In genomic region chr7:44985900-44986217, GRCh38 we compare ENCODE assay signal across 8 cellular contexts. TPM values are rescaled to one million over a fixed set of nuclear protein-coding genes. Genes with fewer than 3 reads are reported as not detected.
DNase-seq lines count a peak whose midpoint lies in the region; ATAC-seq and TF ChIP-seq lines count a peak whose summit lies in the region.

No MANE protein-coding gene starts in this region.

- H3F3A ChIP-seq in GM23338 (replicated peaks; ENCODE audit: low read depth), result peaks cover 52% of the 10 kb centered on the region

- H3K27me3 ChIP-seq in GM23338 (ENCODE audit: insufficient read depth) (no peaks in the 10 kb centered on the region), heart right ventricle (no peaks in the 10 kb centered on the region), skeletal muscle satellite cell (ENCODE audit: control insufficient read depth, insufficient read depth, low read length) (no peaks in the 10 kb centered on the region)

- H3K36me3 ChIP-seq in GM23338 (ENCODE audit: insufficient read depth) (peaks cover 38% of the 10 kb centered on the region), heart right ventricle (peaks cover 0 to 49% (median 12%) of the 10 kb centered on the region in 9 donors), skeletal muscle satellite cell (ENCODE audit: insufficient read depth, low read length) (peaks cover 40% of the 10 kb centered on the region)

- no peak overlapping the region for H2AFZ ChIP-seq in GM23338

- H3K9me2 ChIP-seq in GM23338 (ENCODE audit: insufficient read depth), result no peaks in the 10 kb centered on the region

- H3K9me3 Mint-ChIP-seq in GM23338, result no peaks in the 10 kb centered on the region
- H3K9me3 Mint-ChIP-seq in WTC11, result no peaks in the 10 kb centered on the region

- H3K27ac ChIP-seq in GM23338 (ENCODE audit: low read depth), result peak overlapping the region; percentile 95
- H3K27ac ChIP-seq in heart right ventricle, result peak overlapping the region; percentile 89 to 98 (median 96)

- intact Hi-C loops in heart right ventricle (cut with DNase I), result loop anchor here in 6 of 10 donors (2.0 to 10.0 kb wide), 3 partner anchors 101 to 403 kb away; partner anchors contain the start of genes TBRG4 (in 5 of the 6), PURB (in 1 of the 6) and TMED4 (in 1 of the 6)

- H3K27me3 Mint-ChIP-seq in GM23338 (ENCODE audit: insufficient read depth, low read depth, poor library complexity) (peaks cover 25% of the 10 kb centered on the region), WTC11 (ENCODE audit: low read depth) (no peaks in the 10 kb centered on the region; the same call in 1 of the 2 replicates)

- H3K4me1 Mint-ChIP-seq in GM23338 (peaks cover 30% of the 10 kb centered on the region), WTC11 (peaks cover 33% of the 10 kb centered on the region)

- no peak for DNase-seq in GM23338 (ENCODE audit: low spot score)
- DNase-seq in WTC11 (ENCODE audit: low spot score), result no peak
- no peak for DNase-seq in heart right ventricle
- no peak for DNase-seq in SIG-M5 treated with dmso at 0.1 percent for 504 hours (lab: John Stamatoyannopoulos, UW; ENCODE audit: unreplicated experiment)

- H4K20me1 ChIP-seq in GM23338 (replicated peaks; ENCODE audit: insufficient read depth), result peaks cover 21% of the 10 kb centered on the region

- peak overlapping the region; percentile 98 for H3K4me3 ChIP-seq in GM23338
- peak overlapping the region; percentile 6 to 71 (median 62) for H3K4me3 ChIP-seq in heart right ventricle
- H3K4me3 ChIP-seq in skeletal muscle satellite cell (ENCODE audit: low read length), result peak overlapping the region; percentile 89

- H3K4me1 ChIP-seq in GM23338 (ENCODE audit: insufficient read depth) (peaks cover 14% of the 10 kb centered on the region), heart right ventricle (peaks cover 0 to 61% (median 29%) of the 10 kb centered on the region in 9 donors), skeletal muscle satellite cell (ENCODE audit: control insufficient read depth, insufficient read depth, low read length) (peaks cover 35% of the 10 kb centered on the region)

- H3K79me2 ChIP-seq in GM23338 (replicated peaks; ENCODE audit: insufficient read depth), result peaks cover 25% of the 10 kb centered on the region

- H3K9me3 ChIP-seq in heart right ventricle (no peaks in the 10 kb centered on the region), skeletal muscle satellite cell (replicated peaks; ENCODE audit: low read length) (no peaks in the 10 kb centered on the region)

- H3K27ac Mint-ChIP-seq in GM23338 (peak overlapping the region; percentile 100), WTC11 (peak overlapping the region; percentile 97)

- CTCF ChIA-PET in WTC11 (lab: Charles Lee), result interaction anchor here (1.4 kb wide), 1 partner anchor 15 kb away, joined by 4 read pairs; no protein-coding TSS in a partner anchor

- 25 to 29% methylated on average over 8 of the region's 8 CpGs for WGBS in heart right ventricle, 2 donors

- H3K4me2 ChIP-seq in GM23338 (peak overlapping the region; percentile 99), skeletal muscle satellite cell (ENCODE audit: low read length) (peak overlapping the region; percentile 99)

- ATAC-seq in GM23338, result no peak
- ATAC-seq in WTC11, result no peak
- ATAC-seq in heart right ventricle, result no peak
- no peak for ATAC-seq in GM21529 (IDR thresholded peaks at IDR 0.05; ENCODE audit: unreplicated experiment)
- no peak for ATAC-seq in HG02759 (IDR thresholded peaks at IDR 0.05; ENCODE audit: unreplicated experiment)
- ATAC-seq in GM21576 (IDR thresholded peaks at IDR 0.05; ENCODE audit: unreplicated experiment), result no peak

- peak overlapping the region; percentile 100 for H3K4me3 Mint-ChIP-seq in GM23338
- H3K4me3 Mint-ChIP-seq in WTC11, result peak overlapping the region; percentile 95

- TF ChIP-seq CTCF in GM23338 (conservative IDR thresholded peaks at IDR 0.05; ENCODE audit: low read depth in 2 of 2), result no peak
- no peak for TF ChIP-seq CTCF in WTC11 (IDR thresholded peaks at IDR 0.05)
- TF ChIP-seq CTCF in heart right ventricle (IDR thresholded peaks at IDR 0.05), result no peak

- POLR2A ChIA-PET in WTC11 (lab: Charles Lee), result interaction anchor here (0.6 to 1.7 kb wide), 4 partner anchors 12 to 126 kb away, joined by 3 to 6 read pairs (median 4); partner anchors contain the start of genes CCM2 and TBRG4

- H3K9ac ChIP-seq in skeletal muscle satellite cell (ENCODE audit: low read depth, low read length), result peak overlapping the region; percentile 95

- H3K36me3 Mint-ChIP-seq in GM23338 (ENCODE audit: low read depth), result peaks cover 54% of the 10 kb centered on the region
- H3K36me3 Mint-ChIP-seq in WTC11, result peaks cover 43% of the 10 kb centered on the region

TF ChIP-seq in GM23338, 12 proteins besides CTCF, POLR2A, EP300 and RAD21 (continues in another document):
- TF ChIP-seq CREB1 (CRISPR knock-in tag; IDR thresholded peaks at IDR 0.05; ENCODE audit: low read depth) (no peak), NANOG (IDR thresholded peaks at IDR 0.05; ENCODE audit: borderline replicate concordance) (no peak), ZNF331 (CRISPR knock-in tag; IDR thresholded peaks at IDR 0.05; ENCODE audit: low read depth) (no peak)

TF ChIP-seq in WTC11, 78 proteins besides CTCF, POLR2A, EP300 and RAD21:
- TF ChIP-seq ZSCAN18 (CRISPR knock-in tag; IDR thresholded peaks at IDR 0.05) (no peak), HMGA2 (CRISPR knock-in tag; IDR thresholded peaks at IDR 0.05) (no peak), EMX1 (CRISPR knock-in tag; IDR thresholded peaks at IDR 0.05) (0 out of 2 replicates have a peak, but pooled peaks have one; percentile 14)
TF ChIP-seq in WTC11: peak in this region for 1.

RNA-seq across cellular contexts. Expression of gene MYO1G, which starts 7.0 kb away (rescaled TPM):
- 0.08 and 0.10 TPM in 2 replicates for total RNA-seq in GM23338 (2014; rRNA removed; shearing (Covaris generic))
- polyA plus RNA-seq in GM23338 (2016; fragmentation: Nextera tagmentation; extraction: Ambion mirVana) (0.11 and 0.31 TPM in 2 replicates), heart right ventricle (1 to 10 TPM in 1 of 2 donors, under 1 TPM in 1; 0.66 to 1.0 TPM)
- total RNA-seq in WTC11 (2021) (0.41 to 0.48 TPM (median 0.46 TPM) in 3 replicates), heart right ventricle (10 to 100 TPM in 1 of 10 donors, 1 to 10 TPM in 3, under 1 TPM in 6; 0.30 to 11.0 (median 0.65) TPM)
- under 0.01 and 0.25 TPM in 2 replicates for total RNA-seq in skeletal muscle satellite cell (2012; rRNA removed)

RNA-seq across cellular contexts. Expression of gene CCM2, which starts 14.1 kb away (rescaled TPM):
- total RNA-seq in GM23338 (2014; rRNA removed; shearing (Covaris generic)), result 37.0 and 40.1 TPM in 2 replicates
- polyA plus RNA-seq in GM23338 (2016; fragmentation: Nextera tagmentation; extraction: Ambion mirVana) (24.0 and 24.9 TPM in 2 replicates), heart right ventricle (10 to 100 TPM; 45.1 to 71.1 TPM)
- total RNA-seq in WTC11 (2021) (30.7 to 32.7 TPM (median 32.0 TPM) in 3 replicates), heart right ventricle (10 to 100 TPM; 21.5 to 37.7 (median 25.4) TPM)
- 49.4 and 59.0 TPM in 2 replicates for total RNA-seq in skeletal muscle satellite cell (2012; rRNA removed)
